ENCODE assay signal across 8 cellular contexts in the genomic region with DNA sequence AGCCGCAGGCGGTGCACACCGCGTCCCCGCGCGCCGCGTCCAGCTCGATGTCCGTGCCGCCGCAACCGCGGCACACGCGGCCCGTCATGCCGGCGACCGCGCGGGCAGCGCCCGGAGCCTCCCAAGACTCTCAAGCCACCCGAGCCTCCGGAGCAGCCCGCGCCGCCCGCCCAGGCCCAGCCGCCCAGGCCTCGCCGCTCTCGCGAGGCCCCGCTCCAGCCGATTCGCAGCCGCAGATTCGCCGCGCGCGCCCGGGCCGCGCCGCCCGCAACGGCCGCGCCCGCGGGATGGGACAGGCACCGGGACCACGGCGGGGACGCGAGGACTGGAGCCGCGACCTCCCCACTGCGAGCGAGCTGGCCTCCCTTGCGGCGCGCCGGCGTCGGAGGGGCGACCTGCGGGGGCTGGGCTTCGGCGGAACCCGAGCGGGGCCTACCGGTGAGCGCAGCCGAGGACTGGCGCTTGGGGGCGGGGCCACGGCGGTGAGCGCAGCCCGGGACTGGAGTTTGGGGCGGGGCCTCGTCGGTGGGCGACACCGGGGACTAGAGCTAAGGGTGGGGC. TPM values are rescaled to one million over a fixed set of nuclear protein-coding genes. Genes with fewer than 3 reads are reported as not detected.
DNase-seq lines count a peak whose midpoint lies in the region; TF ChIP-seq lines count a peak whose summit lies in the region.

A gene with protein sequence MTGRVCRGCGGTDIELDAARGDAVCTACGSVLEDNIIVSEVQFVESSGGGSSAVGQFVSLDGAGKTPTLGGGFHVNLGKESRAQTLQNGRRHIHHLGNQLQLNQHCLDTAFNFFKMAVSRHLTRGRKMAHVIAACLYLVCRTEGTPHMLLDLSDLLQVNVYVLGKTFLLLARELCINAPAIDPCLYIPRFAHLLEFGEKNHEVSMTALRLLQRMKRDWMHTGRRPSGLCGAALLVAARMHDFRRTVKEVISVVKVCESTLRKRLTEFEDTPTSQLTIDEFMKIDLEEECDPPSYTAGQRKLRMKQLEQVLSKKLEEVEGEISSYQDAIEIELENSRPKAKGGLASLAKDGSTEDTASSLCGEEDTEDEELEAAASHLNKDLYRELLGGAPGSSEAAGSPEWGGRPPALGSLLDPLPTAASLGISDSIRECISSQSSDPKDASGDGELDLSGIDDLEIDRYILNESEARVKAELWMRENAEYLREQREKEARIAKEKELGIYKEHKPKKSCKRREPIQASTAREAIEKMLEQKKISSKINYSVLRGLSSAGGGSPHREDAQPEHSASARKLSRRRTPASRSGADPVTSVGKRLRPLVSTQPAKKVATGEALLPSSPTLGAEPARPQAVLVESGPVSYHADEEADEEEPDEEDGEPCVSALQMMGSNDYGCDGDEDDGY (minus strand): TSS at position 460 of the 561 bp plus-strand sequence. CDS start 372 bp downstream, at position 88.

- peaks cover 1% of the 10 kb centered on the region for H3K9me3 Mint-ChIP-seq in activated naive CD8-positive, alpha-beta T cell treated with anti-CD3 and anti-CD28 coated beads for 36 hours

- no peak within 1 kb of the TSS; the same call in 1 of the 2 replicates for H3K27ac ChIP-seq in SU-DHL-6 (ENCODE audit: low read depth, low read length)
- H3K27ac ChIP-seq in ovary = peak within 1 kb of the TSS; percentile 63 to 94
- peak within 1 kb of the TSS; percentile 81 to 96 (median 96) for H3K27ac ChIP-seq in thyroid gland

- H3K4me1 Mint-ChIP-seq in activated naive CD8-positive, alpha-beta T cell treated with anti-CD3 and anti-CD28 coated beads for 36 hours = peaks cover 23% of the 10 kb centered on the region

- H3K4me3 ChIP-seq in H7 (ENCODE audit: insufficient read depth, low read depth, low read length) = peak within 1 kb of the TSS; percentile 87
- H3K4me3 ChIP-seq in SU-DHL-6 (ENCODE audit: insufficient read depth, low read length, poor library complexity, severe bottlenecking) = peak within 1 kb of the TSS; percentile 58
- H3K4me3 ChIP-seq in ovary = peak within 1 kb of the TSS; percentile 62
- peak within 1 kb of the TSS; percentile 61 to 73 (median 72) for H3K4me3 ChIP-seq in thyroid gland (replicated peaks in 1 of 3)

- 0 to 1% (median 0%) methylated on average over 35 to 90 of the region's 90 CpGs for WGBS in ovary, 3 donors
- 0% methylated on average over 8 of the region's 90 CpGs; no CpG with 5 or more reads in 1 of the 2 donors for WGBS in thyroid gland, 2 donors

- no peak for TF ChIP-seq EP300 in ovary (IDR thresholded peaks at IDR 0.05)

- H3K79me2 ChIP-seq in SU-DHL-6 (ENCODE audit: insufficient read depth, low read length) = no peaks in the 10 kb centered on the region

- H3K4me1 ChIP-seq in ovary (ENCODE audit: insufficient read depth) = peaks cover 2% of the 10 kb centered on the region
- H3K4me1 ChIP-seq in thyroid gland = peaks cover 7 to 11% of the 10 kb centered on the region in 2 donors

- H3F3A ChIP-seq in SU-DHL-6 (ENCODE audit: insufficient read depth) = no peaks in the 10 kb centered on the region

- H3K36me3 ChIP-seq in H7 (replicated peaks; ENCODE audit: control insufficient read depth, insufficient read depth, low read length) (no peaks in the 10 kb centered on the region), SU-DHL-6 (ENCODE audit: low read length) (no peaks in the 10 kb centered on the region), ovary (no peaks in the 10 kb centered on the region), thyroid gland (no peaks in the 10 kb centered on the region)

- H3K9ac ChIP-seq in SU-DHL-6 (ENCODE audit: low read length) = peak within 1 kb of the TSS; percentile 49

- no peak for TF ChIP-seq CTCF in SU-DHL-6 (IDR thresholded peaks at IDR 0.05; ENCODE audit: insufficient read depth, low read length, poor library complexity, severe bottlenecking)
- peak in 2 of 3 donors; percentile 18 to 32 for TF ChIP-seq CTCF in ovary (IDR thresholded peaks at IDR 0.05)
- TF ChIP-seq CTCF in thyroid gland (IDR thresholded peaks at IDR 0.05) = no peak

- peaks cover 5% of the 10 kb centered on the region for H3K36me3 Mint-ChIP-seq in activated naive CD8-positive, alpha-beta T cell treated with anti-CD3 and anti-CD28 coated beads for 36 hours

- no peak for TF ChIP-seq POLR2A in ovary (IDR thresholded peaks at IDR 0.05)
- peak in 1 of 2 donors; percentile 83 for TF ChIP-seq POLR2A in thyroid gland (IDR thresholded peaks at IDR 0.05)

- H3K27ac Mint-ChIP-seq in activated naive CD8-positive, alpha-beta T cell treated with anti-CD3 and anti-CD28 coated beads for 36 hours = peak within 1 kb of the TSS; percentile 91

- intact Hi-C loops in head of caudate nucleus (cut with DNase I) (no loop called here), ovary (cut with DNase I) (loop anchor here in 1 of 4 donors (2.0 to 5.0 kb wide), 3 partner anchors 14 to 187 kb away; a partner anchor contains a TSS), thyroid gland (cut with DNase I) (no loop called here)

- H2AFZ ChIP-seq in SU-DHL-6 (ENCODE audit: low read depth, low read length, severe bottlenecking) = peak within 1 kb of the TSS; percentile 70

- no peaks in the 10 kb centered on the region for H4K20me1 ChIP-seq in SU-DHL-6 (ENCODE audit: low read depth, low read length)

- DNase-seq in GDM1 (lab: John Stamatoyannopoulos, UW) (peak; percentile 97), H7 (peak; percentile 99), M059J (ENCODE audit: low read depth) (peak; percentile 83), head of caudate nucleus (peak; percentile 69 to 96 (median 92)), ovary (peak; percentile 94 to 96 (median 94)), thyroid gland (peak; percentile 96 to 97)
- peak; percentile 99 for DNase-seq in activated naive CD8-positive, alpha-beta T cell treated with anti-CD3 and anti-CD28 coated beads for 36 hours

- H3K4me2 ChIP-seq in SU-DHL-6 (ENCODE audit: low read depth, low read length, poor library complexity, severe bottlenecking) = peak within 1 kb of the TSS; percentile 81

- no peaks in the 10 kb centered on the region for H3K27me3 Mint-ChIP-seq in activated naive CD8-positive, alpha-beta T cell treated with anti-CD3 and anti-CD28 coated beads for 36 hours

- H3K27me3 ChIP-seq in H7 (ENCODE audit: control insufficient read depth, insufficient read depth, low read length) (peaks cover 8% of the 10 kb centered on the region), SU-DHL-6 (ENCODE audit: low read length) (no peaks in the 10 kb centered on the region), ovary (no peaks in the 10 kb centered on the region), thyroid gland (no peaks in the 10 kb centered on the region)

- H3K9me2 ChIP-seq in SU-DHL-6 (replicated peaks; ENCODE audit: insufficient read depth, low read length) = no peaks in the 10 kb centered on the region

- H3K9me3 ChIP-seq in SU-DHL-6 (ENCODE audit: insufficient read depth, low read length) = no peaks in the 10 kb centered on the region
- no peaks in the 10 kb centered on the region for H3K9me3 ChIP-seq in ovary
- H3K9me3 ChIP-seq in thyroid gland = no peaks in the 10 kb centered on the region

- peak within 1 kb of the TSS; percentile 84 for H3K4me3 Mint-ChIP-seq in activated naive CD8-positive, alpha-beta T cell treated with anti-CD3 and anti-CD28 coated beads for 36 hours

RNA-seq across cellular contexts. Expression of the gene that starts here (rescaled TPM):
- total RNA-seq in H7 (2014; rRNA removed; shearing (Covaris generic)) = 18.5 and 24.6 TPM in 2 replicates
- total RNA-seq in M059J (2014; rRNA removed; shearing (Covaris generic)) = 10.4 and 13.0 TPM in 2 replicates
- 10 to 100 TPM; 21.9 to 22.8 TPM for total RNA-seq in activated naive CD8-positive, alpha-beta T cell treated with anti-CD3 and anti-CD28 coated beads for 36 hours
- total RNA-seq in ovary = 10 to 100 TPM; 33.3 to 47.3 (median 38.5) TPM
- polyA plus RNA-seq in ovary = 10 to 100 TPM; 20.4 to 23.9 TPM
- total RNA-seq in thyroid gland = 10 to 100 TPM; 44.5 to 99.6 (median 56.2) TPM

Comparison
In these comparisons a context has a peak if more than half of its experiments do, and no peak if none do; other contexts are left out.
1. CTCF ChIP-seq: peak in ovary (2 of 3); none in SU-DHL-6 (single experiment) and thyroid gland (0 of 6).
2. Peak in every context shown above with its lines, with median percentiles within 50 percentile points of each other: DNase-seq and H3K4me3 ChIP-seq.